Comparison of ENCODE assay signal across 22 cellular contexts in genomic region chr7:75042831-75043703, GRCh38.
"Had no signal": no experiment of that assay in that cellular context is flagged by ENCODE, and none has a peak within 500 bp of the region (broad histone marks: within the 10 kb centered on the region; RNA-seq: fewer than 3 reads in every experiment).

No MANE protein-coding gene starts in this region.

- H3K27ac ChIP-seq: body of pancreas, foreskin keratinocyte, heart right ventricle, lower lobe of right lung, right lobe of liver had no signal

- H3K27me3 ChIP-seq: body of pancreas, foreskin keratinocyte, heart right ventricle, right lobe of liver had no signal

- H3K4me3 ChIP-seq: body of pancreas, heart right ventricle, lower lobe of right lung, right lobe of liver, skin epidermis, thoracic aorta had no signal

- FAIRE-seq: urothelium cell line had no signal

- H3K9me3 ChIP-seq: body of pancreas, heart right ventricle, lower lobe of right lung, right lobe of liver, thoracic aorta had no signal

- ATAC-seq: body of pancreas, esophagus mucosa, foreskin keratinocyte, heart right ventricle, left lobe of liver, lower lobe of right lung, right lobe of liver had no signal

- H3K4me1 ChIP-seq: body of pancreas, lower lobe of right lung had no signal

- DNase-seq: activated CD4-positive, alpha-beta T cell treated with anti-CD3 and anti-CD28 coated beads for 4 hours; activated CD4-positive, alpha-beta T cell treated with anti-CD3 and anti-CD28 coated beads, Interleukin-2, amount 50 U/mL, for 4 hours; activated naive CD4-positive, alpha-beta T cell; activated T-cell treated with anti-CD3 and anti-CD28 coated beads for 4 hours; activated T-cell treated with anti-CD3 and anti-CD28 coated beads, Interleukin-2, amount 50 U/mL, for 72 hours; endodermal cell; foreskin keratinocyte; heart right ventricle; kidney glomerular epithelial cell; lower lobe of right lung; mesendoderm; natural killer cell; right lobe of liver; stimulated activated CD4-positive, alpha-beta T cell treated with anti-CD3 and anti-CD28 coated beads, Interleukin-12 subunit alpha, Interleukin-12 subunit beta, amount 100 ng/mL, for 4 hours; stimulated activated naive CD4-positive, alpha-beta T cell; trophoblast cell had no signal
